ENCODE assay signal across 8 cellular contexts in genomic region chr1:31013187-31013864, GRCh38. TPM values are rescaled to one million over a fixed set of nuclear protein-coding genes. Genes with fewer than 3 reads are reported as not detected.
DNase-seq lines count a peak whose midpoint lies in the region; ATAC-seq and TF ChIP-seq lines count a peak whose summit lies in the region.

No MANE protein-coding gene starts in this region.

- in situ Hi-C loops in GM13976 (cut with MboI; ENCODE audit: low sequenced_read_pairs, unreplicated experiment): no loop called here

- H3K4me3 ChIP-seq in MG63 (no peak overlapping the region), dorsolateral prefrontal cortex (no peak overlapping the region)

- no peaks in the 10 kb centered on the region for H3K9me3 ChIP-seq in MG63

- DNase-seq in GM13976 (ENCODE audit: low spot score) (peak; percentile 49), NCI-H774 (lab: John Stamatoyannopoulos, UW) (peak; percentile 70), left lobe of liver (ENCODE audit: low spot score) (no peak), MG63 (no peak), omental fat pad (ENCODE audit: low spot score) (no peak), activated T-cell treated with anti-CD3 and anti-CD28 coated beads for 4 hours (no peak), dorsolateral prefrontal cortex (no peak)

- no peaks in the 10 kb centered on the region for H3K27me3 ChIP-seq in MG63
- no peaks in the 10 kb centered on the region for H3K27me3 ChIP-seq in dorsolateral prefrontal cortex

- ATAC-seq in HG02610 (IDR thresholded peaks at IDR 0.05; ENCODE audit: unreplicated experiment) (peak; percentile 44), left lobe of liver (peak; percentile 52), omental fat pad (ENCODE audit: low FRiP score) (no peak)

- TF ChIP-seq CTCF in GM13976 (IDR thresholded peaks at IDR 0.05; ENCODE audit: borderline replicate concordance, control extremely low read depth, extremely low read depth, insufficient read depth, missing control alignments) (no peak), omental fat pad (IDR thresholded peaks at IDR 0.05) (no peak), dorsolateral prefrontal cortex (IDR thresholded peaks at IDR 0.05 in 54 of 56, conservative IDR thresholded peaks at IDR 0.05 in 2 of 56; ENCODE audit: low read depth in 1 of 56, partially characterized antibody in 56 of 56) (no peak)

- intact Hi-C loops in dorsolateral prefrontal cortex (cut with DNase I): no loop called here

- H3K36me3 ChIP-seq in MG63: peaks cover 4% of the 10 kb centered on the region; the same call in 1 of the 2 replicates

- H3K27ac ChIP-seq in dorsolateral prefrontal cortex: no peak overlapping the region

RNA-seq across cellular contexts. Expression of gene PUM1, which starts 52.2 kb away (rescaled TPM):
- total RNA-seq in left lobe of liver: 51.2 TPM
- 31.6 and 58.5 TPM in 2 replicates for total RNA-seq in MG63 (2014; rRNA removed; shearing (Covaris generic); ENCODE audit: low replicate concordance)
- 100 to 1,000 TPM in 1 of 4 donors, 10 to 100 TPM in 3; 66.7 to 121 (median 83.9) TPM for total RNA-seq in omental fat pad
- 100 to 1,000 TPM in 119 of 120 experiments, 10 to 100 TPM in 1; 99.6 to 180 (median 142) TPM for total RNA-seq in dorsolateral prefrontal cortex

Comparison
In these comparisons a context has a peak if more than half of its experiments do, and no peak if none do; other contexts are left out.
1. DNase-seq: peak in GM13976 (single experiment) and NCI-H774 (single experiment); none in left lobe of liver (single experiment), MG63 (single experiment), omental fat pad (single experiment), activated T-cell treated with anti-CD3 and anti-CD28 coated beads for 4 hours (single experiment) and dorsolateral prefrontal cortex (0 of 10).